ENCODE assay signal across 34 cellular contexts in the genomic region with DNA sequence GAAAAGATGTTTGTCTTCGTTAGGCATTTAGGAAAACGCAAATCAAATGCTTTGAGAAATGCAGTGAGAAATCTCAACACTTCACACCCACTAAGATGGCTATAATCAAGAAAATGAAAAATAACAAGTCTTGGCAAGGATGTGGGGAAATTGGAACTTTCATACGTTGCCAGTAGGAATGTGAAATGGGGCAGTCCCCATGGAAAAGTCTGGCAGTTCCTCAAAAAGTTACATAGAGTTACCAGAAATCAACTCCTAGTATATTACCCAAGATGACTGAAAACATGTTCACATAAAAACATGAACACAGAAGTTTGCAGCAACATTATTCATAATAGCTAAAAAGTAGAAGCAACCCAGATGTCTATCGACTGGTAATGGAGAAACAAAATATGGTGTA. TPM values are rescaled to one million over a fixed set of nuclear protein-coding genes. Genes with fewer than 3 reads are reported as not detected.
DNase-seq lines count a peak whose midpoint lies in the region; ATAC-seq, FAIRE-seq and TF ChIP-seq lines count a peak whose summit lies in the region.
"Had no signal": no experiment of that assay in that cellular context is flagged by ENCODE, and none has a peak within 500 bp of the region (broad histone marks: within the 10 kb centered on the region; RNA-seq: fewer than 3 reads in every experiment).

No MANE protein-coding gene starts in this region.

- intact Hi-C loops in GM12878 (cut with micrococcal nuclease; ENCODE audit: unreplicated experiment): no loop called here

- in situ Hi-C loops in GM12878 (cut with MboI): no loop called here

- no peaks in the 10 kb centered on the region for H3K9me3 ChIP-seq in GM12878 (replicated peaks; ENCODE audit: control insufficient read depth, insufficient read depth, low read length)
- no peaks in the 10 kb centered on the region for H3K9me3 ChIP-seq in SK-N-SH
- H3K9me3 ChIP-seq: BLaER1 treated with 17β-estradiol and CSF1 and Interleukin-3, amounts not matched to agents 10 nM and 100 nM; body of pancreas; HAP-1; right lobe of liver; spleen; transverse colon had no signal

- TF ChIP-seq EP300 in GM12878 (IDR thresholded peaks at IDR 0.05; ENCODE audit: borderline replicate concordance in 1 of 2, control insufficient read depth in 1 of 2, low read depth in 2 of 2, low read length in 2 of 2) (no peak), SK-N-SH (IDR thresholded peaks at IDR 0.05; ENCODE audit: borderline replicate concordance in 1 of 2, low read depth in 1 of 2, low read length in 1 of 2) (no peak)

- H3K4me1 ChIP-seq in GM12878 (ENCODE audit: control insufficient read depth, insufficient read depth, low read length): no peaks in the 10 kb centered on the region
- H3K4me1 ChIP-seq in SK-N-SH (ENCODE audit: control insufficient read depth in 1 of 2, insufficient read depth in 2 of 2, low read depth in 1 of 2, low read length in 1 of 2): peaks cover 16 to 52% of the 10 kb centered on the region in 2 experiments
- H3K4me1 ChIP-seq: body of pancreas had no signal

- H3K27me3 ChIP-seq in GM12878 (replicated peaks in 1 of 2; ENCODE audit: control insufficient read depth in 2 of 2, insufficient read depth in 2 of 2, low read length in 1 of 2) (no peaks in the 10 kb centered on the region), SK-N-SH (ENCODE audit: insufficient read depth) (no peaks in the 10 kb centered on the region)
- H3K27me3 ChIP-seq: BLaER1 treated with 17β-estradiol and CSF1 and Interleukin-3, amounts not matched to agents 10 nM and 100 nM; body of pancreas; neural progenitor cell; right lobe of liver; spleen; transverse colon had no signal

- CTCF ChIA-PET in GM12878 (lab: Yijun Ruan, JAX): interaction anchor here (0.6 to 1.2 kb wide), 3 partner anchors 12 to 126 kb away, joined by 3 to 4 read pairs (median 4); no protein-coding TSS in a partner anchor
- CTCF ChIA-PET in SK-N-SH (lab: Yijun Ruan, JAX): interaction anchor here (0.8 to 1.9 kb wide), 3 partner anchors 12 to 126 kb away, joined by 3 to 15 read pairs (median 3); no protein-coding TSS in a partner anchor

- H2AFZ ChIP-seq in GM12878 (ENCODE audit: control insufficient read depth, low read depth, low read length): no peak overlapping the region
- H2AFZ ChIP-seq in SK-N-SH (ENCODE audit: low read depth): no peak overlapping the region
- H2AFZ ChIP-seq: neural progenitor cell had no signal

- TF ChIP-seq RAD21 in GM12878 (IDR thresholded peaks at IDR 0.05; ENCODE audit: insufficient read depth, low read depth, low read length) (no peak), SK-N-SH (IDR thresholded peaks at IDR 0.05; ENCODE audit: low read length) (no peak)

- SMC1A ChIA-PET in GM12878 (lab: Charles Lee; ENCODE audit: uncharacterized antibody, unreplicated experiment): interaction anchor here (1.6 kb wide), 1 partner anchor 12 kb away, joined by 7 read pairs; no protein-coding TSS in a partner anchor

- H3K4me2 ChIP-seq in GM12878 (ENCODE audit: control insufficient read depth, insufficient read depth): no peak overlapping the region
- no peak overlapping the region for H3K4me2 ChIP-seq in SK-N-SH
- H3K4me2 ChIP-seq: BLaER1 treated with 17β-estradiol and CSF1 and Interleukin-3, amounts not matched to agents 10 nM and 100 nM; neural progenitor cell had no signal

- POLR2A ChIA-PET in GM12878 (lab: Charles Lee): no interaction called here
- POLR2A ChIA-PET in SK-N-SH (lab: Yijun Ruan, JAX): no interaction called here

- H3K36me3 ChIP-seq in GM12878 (ENCODE audit: control insufficient read depth in 2 of 2, insufficient read depth in 2 of 2, low read length in 1 of 2) (peaks cover 2 to 19% of the 10 kb centered on the region in 2 experiments; a peak in 3 of 4 replicates), SK-N-SH (replicated peaks in 1 of 2; ENCODE audit: control insufficient read depth in 1 of 2, insufficient read depth in 2 of 2, low read length in 1 of 2) (peaks cover 5 to 18% of the 10 kb centered on the region in 2 experiments)
- H3K36me3 ChIP-seq: neural progenitor cell had no signal

- ATAC-seq in GM12878: no peak
- no peak for ATAC-seq in GM21390 (IDR thresholded peaks at IDR 0.05; ENCODE audit: unreplicated experiment)
- ATAC-seq: activated T-cell treated with anti-CD3 and anti-CD28 coated beads, Interleukin-2, amount 50 U/mL, for 72 hours; body of pancreas; PC-3; SK-N-SH treated with all-trans-retinoic acid at 6 μM for 48 hours; stimulated activated naive CD8-positive, alpha-beta T cell treated with anti-CD3 and anti-CD28 coated beads, Interleukin-15, Interleukin-2, amounts not matched to agents 100 U/mL and 50 U/mL, for 24 hours; T-helper 17 cell had no signal

- H3K27ac ChIP-seq in GM12878 (ENCODE audit: control insufficient read depth, insufficient read depth) (no peak overlapping the region), substantia nigra (ENCODE audit: low read depth, low read length, poor library complexity, severe bottlenecking) (peak overlapping the region; percentile 87), SK-N-SH (ENCODE audit: low read depth in 2 of 2, low read length in 1 of 2) (peak overlapping the region in 1 of 2 experiments; percentile 49; a peak in 2 of 4 replicates)
- H3K27ac ChIP-seq: BLaER1 treated with 17β-estradiol and CSF1 and Interleukin-3, amounts not matched to agents 10 nM and 100 nM; body of pancreas; neural progenitor cell; right lobe of liver; spleen; transverse colon had no signal

- no peaks in the 10 kb centered on the region for H3K9me2 ChIP-seq in SK-N-SH

- TF ChIP-seq CTCF in GM12878 (IDR thresholded peaks at IDR 0.05 in 2 of 3, conservative IDR thresholded peaks at IDR 0.05 in 1 of 3; ENCODE audit: control insufficient read depth in 2 of 3, extremely low read depth in 1 of 3, insufficient read depth in 1 of 3, low read depth in 3 of 3, low read length in 3 of 3) (no peak), fibroblast of the aortic adventitia (IDR thresholded peaks at IDR 0.05; ENCODE audit: insufficient read depth, low read length) (no peak), SK-N-SH (IDR thresholded peaks at IDR 0.05) (no peak)

- FAIRE-seq in GM19239 (lab: Jason Lieb, UNC) (peak; percentile 53), GM12878 (lab: Jason Lieb, UNC) (no peak)
- FAIRE-seq: frontal cortex had no signal

- H4K20me1 ChIP-seq in GM12878 (ENCODE audit: control insufficient read depth, insufficient read depth): no peaks in the 10 kb centered on the region; the same call in 1 of the 2 replicates
- H4K20me1 ChIP-seq in SK-N-SH (ENCODE audit: insufficient read depth): no peaks in the 10 kb centered on the region

- RAD21 ChIA-PET in GM12878 (lab: Charles Lee; ENCODE audit: unreplicated experiment): interaction anchor here (1.1 kb wide), 1 partner anchor 12 kb away, joined by 5 read pairs; no protein-coding TSS in a partner anchor

- TF ChIP-seq POLR2A in GM12878 (IDR thresholded peaks at IDR 0.05; ENCODE audit: low read depth, low read length): no peak

- H3K4me3 ChIP-seq in GM12878: no peak overlapping the region
- H3K4me3 ChIP-seq in fibroblast of the aortic adventitia (ENCODE audit: low read depth, low read length): no peak overlapping the region
- no peak overlapping the region for H3K4me3 ChIP-seq in SK-N-SH (ENCODE audit: low read depth in 2 of 2, low read length in 1 of 2)
- H3K4me3 ChIP-seq: BLaER1 treated with 17β-estradiol and CSF1 and Interleukin-3, amounts not matched to agents 10 nM and 100 nM; body of pancreas; HAP-1; neural progenitor cell; right lobe of liver; spleen; transverse colon had no signal

- H3F3A ChIP-seq in SK-N-SH (replicated peaks; ENCODE audit: insufficient read depth): peaks cover 36% of the 10 kb centered on the region

- 95% methylated on average over 4 of the region's 4 CpGs for WGBS in GM12878 (ENCODE audit: insufficient coverage, insufficient replicate concordance, low lambda C conversion rate, missing lambda C conversion rate)
- 94% methylated on average over 4 of the region's 4 CpGs for whole genome bisulfite sequencing in SK-N-SH (ENCODE audit: low lambda C conversion rate)

- H3K9ac ChIP-seq in GM12878 (ENCODE audit: control insufficient read depth, insufficient read depth, low read length) (no peak overlapping the region), SK-N-SH (no peak overlapping the region)
- H3K9ac ChIP-seq: BLaER1 treated with 17β-estradiol and CSF1 and Interleukin-3, amounts not matched to agents 10 nM and 100 nM; neural progenitor cell had no signal

- DNase-seq in GM19239 (ENCODE audit: insufficient read length, low spot score): no peak
- DNase-seq in GM12878 (ENCODE audit: low read depth, low spot score): no peak
- peak; percentile 76 for DNase-seq in fibroblast of the aortic adventitia (ENCODE audit: low read depth)
- no peak for DNase-seq in substantia nigra (lab: John Stamatoyannopoulos, UW)
- no peak for DNase-seq in SK-N-SH
- no peak for DNase-seq in iPS-NIHi11 (ENCODE audit: low spot score)
- DNase-seq: activated CD4-positive, alpha-beta T cell treated with anti-CD3 and anti-CD28 coated beads, Interleukin-2, amount 50 U/mL, for 48 hours; activated CD4-positive, CD25-positive, alpha-beta regulatory T cell treated with anti-CD3 and anti-CD28 coated beads, Interleukin-2, amount 50 U/mL, for 72 hours; activated naive CD4-positive, alpha-beta T cell; activated T-cell treated with anti-CD3 and anti-CD28 coated beads, Interleukin-2, amount 50 U/mL, for 72 hours; body of pancreas; DMS53; mesendoderm; NCI-H1417 treated with DMSO at 0.1 percent for 48 hours; NCI-H2081; NCI-H2227 treated with DMSO at 0.1 percent for 48 hours; NCI-H526 treated with DMSO at 0.1 percent for 48 hours; NK-92 treated with Interleukin-12 subunit alpha and Interleukin-12 subunit beta, amount 100 ng/mL, for 24 hours; PC-3; right lobe of liver; spleen; stimulated activated CD4-positive, alpha-beta T cell treated with anti-CD3 and anti-CD28 coated beads, Interleukin-2, amount 100 ng/mL, for 24 hours; stimulated activated naive CD8-positive, alpha-beta T cell treated with anti-CD3 and anti-CD28 coated beads, Interleukin-15, Interleukin-2, amounts not matched to agents 100 U/mL and 50 U/mL, for 24 hours; T-helper 17 cell; transverse colon had no signal

- TSS peak; percentile 43 for BruUV-seq in GM12878 (replicated peaks; lab: Mats Ljungman, UMichigan)

- H3K79me2 ChIP-seq in GM12878 (ENCODE audit: control insufficient read depth, insufficient read depth, low read length): no peaks in the 10 kb centered on the region; the same call in 1 of the 2 replicates
- peaks cover 15% of the 10 kb centered on the region for H3K79me2 ChIP-seq in SK-N-SH (ENCODE audit: insufficient read depth)

RNA-seq across cellular contexts. Expression of a gene that starts 41.5 kb away (rescaled TPM):
- total RNA-seq in GM12878 (2013; cell fraction: nucleolus; rRNA removed): not detected in 2 replicates
- total RNA-seq in GM12878 (2014; rRNA removed) (not detected in 2 replicates), GM12878 (2014; rRNA removed; fragmentation: Illumina TruSeq; extraction: Trizol) (not detected in 2 replicates), GM12878 (2021) (not detected in 2 replicates), fibroblast of the aortic adventitia (ENCODE audit: low replicate concordance) (not detected in 2 replicates)
- not detected for polyA plus RNA-seq in GM12878 (2011; ENCODE audit: low read depth)
- polyA plus RNA-seq in GM12878 (2011; rRNA removed) (0.05 TPM in 1 of 2 replicates, not detected in the other), GM12878 (2014; fragmentation: Illumina TruSeq; extraction: Trizol) (not detected in 2 replicates), GM12878 (2014; fragmentation: Nextera tagmentation; extraction: Ambion mirVana) (not detected), GM12878 (2014; rRNA removed) (not detected in 2 replicates), GM12878 (2016; fragmentation: Nextera tagmentation; extraction: Ambion mirVana) (not detected), SK-N-SH (2012; rRNA removed) (not detected in 2 replicates)
- 0.03 and 0.06 TPM in 2 replicates for polyA plus RNA-seq in GM12878 (2011; cell fraction: cytosol; rRNA removed)
- polyA plus RNA-seq in GM12878 (2011; cell fraction: nucleus; rRNA removed): 0.12 and 0.18 TPM in 2 replicates
- not detected in 2 replicates for polyA plus RNA-seq in GM12878 (2012)
- 0.15 TPM in 1 of 2 replicates, not detected in the other for polyA minus RNA-seq in GM12878 (2011; rRNA and poly(A)+ RNA removed)
- not detected in 2 replicates for polyA minus RNA-seq in GM12878 (2011; cell fraction: cytosol; rRNA and poly(A)+ RNA removed)
- not detected in 2 replicates for polyA minus RNA-seq in GM12878 (2011; cell fraction: nucleus; rRNA and poly(A)+ RNA removed)
- polyA plus RNA-seq in SK-N-SH (2012; cell fraction: cytosol; rRNA removed): not detected in 2 replicates
- polyA plus RNA-seq in SK-N-SH (2012; cell fraction: nucleus; rRNA removed): 0.07 TPM in 1 of 2 replicates, not detected in the other
- total RNA-seq: body of pancreas, chondrocyte, PC-3, posterior vena cava, right lobe of liver, T-helper 17 cell, transverse colon had no signal
- polyA plus RNA-seq: adipose tissue, spleen had no signal
